8 cellular contexts compared by ENCODE assay signal in genomic region chr12:8179989-8180585, GRCh38. TPM values are rescaled to one million over a fixed set of nuclear protein-coding genes. Genes with fewer than 3 reads are reported as not detected.
DNase-seq lines count a peak whose midpoint lies in the region; ATAC-seq, FAIRE-seq and TF ChIP-seq lines count a peak whose summit lies in the region.
"Not testable (repeated sequence)": the region's sequence is repeated elsewhere in the genome, so short reads cannot be mapped to it uniquely, and the experiment has no call there.

No MANE protein-coding gene starts in this region.

- H3K9ac ChIP-seq in K562 (ENCODE audit: insufficient read depth in 1 of 2, low read depth in 2 of 2, low read length in 2 of 2), result not testable (repeated sequence)

- 41% methylated on average over 9 of the region's 43 CpGs for WGBS in K562 (ENCODE audit: insufficient coverage, low coverage, missing lambda C conversion rate)

- TF ChIP-seq CTCF in K562 (IDR thresholded peaks at IDR 0.05 in 2 of 3, conservative IDR thresholded peaks at IDR 0.05 in 1 of 3; ENCODE audit: insufficient read depth in 2 of 3, low read depth in 1 of 3, low read length in 3 of 3), result peak; percentile 13 to 43 (median 24); a peak in 4 of 6 replicates
- TF ChIP-seq CTCF in left ventricle myocardium inferior (IDR thresholded peaks at IDR 0.05; ENCODE audit: borderline replicate concordance), result peak; percentile 74

- DNase-seq in COR-L47 (lab: John Stamatoyannopoulos, UW) (peak; percentile 0), HS-27A (ENCODE audit: low read depth) (peak; percentile 24), NCI-H526 (lab: John Stamatoyannopoulos, UW) (peak; percentile 2 to 71), K562 (ENCODE audit: extremely low read depth in 1 of 4, low spot score in 3 of 4) (peak; percentile 29 to 57 (median 56)), left ventricle myocardium inferior (peak; percentile 50), occipital lobe (lab: John Stamatoyannopoulos, UW) (peak; percentile 59)
- peak; percentile 72 for DNase-seq in activated CD4-positive, CD25-positive, alpha-beta regulatory T cell treated with anti-CD3 and anti-CD28 coated beads, Interleukin-2, amount 50 U/mL, for 72 hours
- peak; percentile 70 to 93 for DNase-seq in stimulated activated effector memory CD8-positive, alpha-beta T cell treated with anti-CD3 and anti-CD28 coated beads, Interleukin-12 subunit alpha, Interleukin-12 subunit beta, amount 100 ng/mL, for 72 hours (ENCODE audit: low spot score in 2 of 2)

- not testable (repeated sequence) for H3K36me3 Mint-ChIP-seq in stimulated activated effector memory CD8-positive, alpha-beta T cell treated with anti-CD3 and anti-CD28 coated beads, Interleukin-12 subunit alpha, Interleukin-12 subunit beta, amount 100 ng/mL, for 72 hours

- not testable (repeated sequence) for BruUV-seq in K562 (replicated peaks; lab: Mats Ljungman, UMichigan)

- not testable (repeated sequence) for H3K79me2 ChIP-seq in K562 (ENCODE audit: control insufficient read depth, insufficient read depth, low read length)

- not testable (repeated sequence) for FAIRE-seq in K562 (lab: Jason Lieb, UNC)

- TF ChIP-seq POLR2A in K562 (conservative IDR thresholded peaks at IDR 0.05), result not testable (repeated sequence)

- POLR2A ChIA-PET in K562 (lab: Yijun Ruan, JAX), result not testable (repeated sequence)

- peak overlapping the region; percentile 83 for H3K27ac Mint-ChIP-seq in stimulated activated effector memory CD8-positive, alpha-beta T cell treated with anti-CD3 and anti-CD28 coated beads, Interleukin-12 subunit alpha, Interleukin-12 subunit beta, amount 100 ng/mL, for 72 hours

- H3K9me1 ChIP-seq in K562 (ENCODE audit: control insufficient read depth, insufficient read depth, low read length), result not testable (repeated sequence)

- not testable (repeated sequence) for TF ChIP-seq RAD21 in K562 (CRISPR knock-in tag; conservative IDR thresholded peaks at IDR 0.05 in 1 of 2, IDR thresholded peaks at IDR 0.05 in 1 of 2)

- not testable (repeated sequence) for H3K36me3 ChIP-seq in K562 (ENCODE audit: control insufficient read depth, insufficient read depth, low read length); left ventricle myocardium inferior

- H3K27me3 ChIP-seq in K562 (ENCODE audit: control insufficient read depth in 2 of 2, insufficient read depth in 2 of 2, low read length in 2 of 2); left ventricle myocardium inferior (ENCODE audit: low read depth): not testable (repeated sequence)

- H3K4me2 ChIP-seq in K562 (ENCODE audit: insufficient read depth, low read length), result not testable (repeated sequence)

- in situ Hi-C loops in K562 (cut with MboI), result not testable (repeated sequence)

- not testable (repeated sequence) for H3K27ac ChIP-seq in K562 (ENCODE audit: extremely low read depth, low read depth, low read length)
- peak overlapping the region; percentile 86 for H3K27ac ChIP-seq in left ventricle myocardium inferior (replicated peaks)

- H3K9me3 ChIP-seq in K562 (replicated peaks; ENCODE audit: control insufficient read depth, insufficient read depth, low read depth, low read length); left ventricle myocardium inferior (replicated peaks): not testable (repeated sequence)

- intact Hi-C loops in K562 (cut with micrococcal nuclease); left ventricle myocardium inferior (cut with micrococcal nuclease): not testable (repeated sequence)

- not testable (repeated sequence) for TF ChIP-seq EP300 in K562 (IDR thresholded peaks at IDR 0.05; ENCODE audit: low read length)

- H3K4me3 ChIP-seq in K562, result peak overlapping the region; percentile 33
- H3K4me3 ChIP-seq in left ventricle myocardium inferior, result peak overlapping the region; percentile 94

- not testable (repeated sequence) for H2AFZ ChIP-seq in K562 (ENCODE audit: low read depth, low read length)

- ATAC-seq in K562, result not testable (repeated sequence)
- peak; percentile 96 for ATAC-seq in stimulated activated effector memory CD8-positive, alpha-beta T cell treated with anti-CD3 and anti-CD28 coated beads, Interleukin-12 subunit alpha, Interleukin-12 subunit beta, amount 100 ng/mL, for 72 hours

- not testable (repeated sequence) for H3K4me1 Mint-ChIP-seq in stimulated activated effector memory CD8-positive, alpha-beta T cell treated with anti-CD3 and anti-CD28 coated beads, Interleukin-12 subunit alpha, Interleukin-12 subunit beta, amount 100 ng/mL, for 72 hours

- peak overlapping the region; percentile 72 for H3K4me3 Mint-ChIP-seq in stimulated activated effector memory CD8-positive, alpha-beta T cell treated with anti-CD3 and anti-CD28 coated beads, Interleukin-12 subunit alpha, Interleukin-12 subunit beta, amount 100 ng/mL, for 72 hours

- H3K9me3 Mint-ChIP-seq in stimulated activated effector memory CD8-positive, alpha-beta T cell treated with anti-CD3 and anti-CD28 coated beads, Interleukin-12 subunit alpha, Interleukin-12 subunit beta, amount 100 ng/mL, for 72 hours, result not testable (repeated sequence)

- H4K20me1 ChIP-seq in K562 (replicated peaks; ENCODE audit: control insufficient read depth, insufficient read depth, low read length), result not testable (repeated sequence)

- not testable (repeated sequence) for H3K4me1 ChIP-seq in K562 (replicated peaks in 1 of 2; ENCODE audit: control insufficient read depth in 2 of 2, insufficient read depth in 2 of 2, low read length in 2 of 2)
- H3K4me1 ChIP-seq in left ventricle myocardium inferior, result peaks cover 15% of the 10 kb centered on the region

- CTCF ChIA-PET in K562 (lab: Yijun Ruan, JAX; ENCODE audit: low intra/inter-chr PET ratio), result not testable (repeated sequence)

RNA-seq across cellular contexts. Expression of gene ZNF705A, which starts 23.3 kb away (rescaled TPM):
- not detected in 2 replicates for total RNA-seq in K562 (2011; cell fraction: chromatin; rRNA removed; ENCODE audit: low replicate concordance)
- total RNA-seq in K562 (2011; cell fraction: nucleolus; rRNA removed), result not detected in 2 replicates
- total RNA-seq in K562 (2011; cell fraction: nucleoplasm; rRNA removed), result not detected in 2 replicates
- total RNA-seq in K562 (2014; rRNA removed) (not detected in 2 replicates), K562 (2014; rRNA removed; fragmentation: Illumina TruSeq; extraction: Trizol) (not detected in 2 replicates), K562 (2015; rRNA removed; fragmentation: Illumina TruSeq; extraction: Trizol) (not detected in 2 replicates), K562 (2021) (not detected in 2 replicates), left ventricle myocardium inferior (not detected), occipital lobe (not detected)
- polyA plus RNA-seq in K562 (2011; rRNA removed) (not detected in 2 replicates), K562 (2014; fragmentation: Illumina TruSeq; extraction: Trizol) (not detected in 2 replicates), K562 (2014; fragmentation: Nextera tagmentation; extraction: Ambion mirVana) (not detected), K562 (2014; rRNA removed) (not detected in 2 replicates)
- not detected in 2 replicates for polyA plus RNA-seq in K562 (2011; cell fraction: cytosol; rRNA removed)
- polyA plus RNA-seq in K562 (2011; cell fraction: nucleus; rRNA removed), result not detected in 2 replicates
- polyA plus RNA-seq in K562 (2012), result 0.14 TPM in 1 of 2 replicates, not detected in the other
- polyA minus RNA-seq in K562 (2011; rRNA and poly(A)+ RNA removed), result not detected in 2 replicates
- not detected in 2 replicates for polyA minus RNA-seq in K562 (2011; cell fraction: cytosol; rRNA and poly(A)+ RNA removed)
- polyA minus RNA-seq in K562 (2011; cell fraction: nucleus; rRNA and poly(A)+ RNA removed), result not detected in 2 replicates

RNA-seq across cellular contexts. Expression of gene FAM90A1, which starts 47.3 kb away (rescaled TPM):
- not detected in 2 replicates for total RNA-seq in K562 (2011; cell fraction: chromatin; rRNA removed; ENCODE audit: low replicate concordance)
- total RNA-seq in K562 (2011; cell fraction: nucleolus; rRNA removed), result not detected in 2 replicates
- not detected in 2 replicates for total RNA-seq in K562 (2011; cell fraction: nucleoplasm; rRNA removed)
- total RNA-seq in K562 (2014; rRNA removed), result 0.04 TPM in 1 of 2 replicates, not detected in the other
- not detected in 2 replicates for total RNA-seq in K562 (2014; rRNA removed; fragmentation: Illumina TruSeq; extraction: Trizol)
- 0.04 TPM in 1 of 2 replicates, not detected in the other for total RNA-seq in K562 (2015; rRNA removed; fragmentation: Illumina TruSeq; extraction: Trizol)
- 0.16 TPM in 1 of 2 replicates, not detected in the other for total RNA-seq in K562 (2021)
- polyA plus RNA-seq in K562 (2011; rRNA removed), result 0.03 and 0.11 TPM in 2 replicates
- 0.04 and 0.07 TPM in 2 replicates for polyA plus RNA-seq in K562 (2011; cell fraction: cytosol; rRNA removed)
- 0.10 TPM in 1 of 2 replicates, not detected in the other for polyA plus RNA-seq in K562 (2011; cell fraction: nucleus; rRNA removed)
- 0.12 and 0.19 TPM in 2 replicates for polyA plus RNA-seq in K562 (2012)
- 0.07 and 0.25 TPM in 2 replicates for polyA plus RNA-seq in K562 (2014; fragmentation: Illumina TruSeq; extraction: Trizol)
- under 1 TPM in 1 of 2 experiments, not detected in 1; 0.01 TPM for polyA plus RNA-seq in K562 (2014; fragmentation: Nextera tagmentation; extraction: Ambion mirVana)
- polyA plus RNA-seq in K562 (2014; rRNA removed), result 0.32 TPM in 1 of 2 replicates, not detected in the other
- polyA minus RNA-seq in K562 (2011; rRNA and poly(A)+ RNA removed), result 0.06 TPM in 1 of 2 replicates, not detected in the other
- not detected in 2 replicates for polyA minus RNA-seq in K562 (2011; cell fraction: cytosol; rRNA and poly(A)+ RNA removed)
- not detected in 2 replicates for polyA minus RNA-seq in K562 (2011; cell fraction: nucleus; rRNA and poly(A)+ RNA removed)
- total RNA-seq in left ventricle myocardium inferior, result 0.30 TPM
- total RNA-seq in occipital lobe, result 0.16 TPM

RNA-seq across cellular contexts. Expression of gene CLEC4A, which starts 56.7 kb away (rescaled TPM):
- total RNA-seq in K562 (2011; cell fraction: chromatin; rRNA removed; ENCODE audit: low replicate concordance), result 0.67 and 1.4 TPM in 2 replicates
- total RNA-seq in K562 (2011; cell fraction: nucleolus; rRNA removed), result not detected in 2 replicates
- total RNA-seq in K562 (2011; cell fraction: nucleoplasm; rRNA removed), result not detected in 2 replicates
- total RNA-seq in K562 (2014; rRNA removed) (not detected in 2 replicates), K562 (2014; rRNA removed; fragmentation: Illumina TruSeq; extraction: Trizol) (not detected in 2 replicates), K562 (2015; rRNA removed; fragmentation: Illumina TruSeq; extraction: Trizol) (not detected in 2 replicates), K562 (2021) (0.16 TPM in 1 of 2 replicates, not detected in the other), left ventricle myocardium inferior (1.5 TPM), occipital lobe (0.31 TPM)
- polyA plus RNA-seq in K562 (2011; rRNA removed) (0.20 and 0.46 TPM in 2 replicates), K562 (2014; fragmentation: Illumina TruSeq; extraction: Trizol) (not detected in 2 replicates), K562 (2014; fragmentation: Nextera tagmentation; extraction: Ambion mirVana) (under 1 TPM; 0.06 to 0.27 TPM), K562 (2014; rRNA removed) (not detected in 2 replicates)
- polyA plus RNA-seq in K562 (2011; cell fraction: cytosol; rRNA removed), result 0.32 TPM in 1 of 2 replicates, not detected in the other
- polyA plus RNA-seq in K562 (2011; cell fraction: nucleus; rRNA removed), result 2.1 TPM in 1 of 2 replicates, not detected in the other
- polyA plus RNA-seq in K562 (2012), result 0.09 and 0.89 TPM in 2 replicates
- not detected in 2 replicates for polyA minus RNA-seq in K562 (2011; rRNA and poly(A)+ RNA removed)
- not detected in 2 replicates for polyA minus RNA-seq in K562 (2011; cell fraction: cytosol; rRNA and poly(A)+ RNA removed)
- polyA minus RNA-seq in K562 (2011; cell fraction: nucleus; rRNA and poly(A)+ RNA removed), result not detected in 2 replicates

Comparison
In these comparisons a context has a peak if more than half of its experiments do, and no peak if none do; other contexts are left out.
1. DNase-seq: peak in every context shown above with its lines; median percentile 82 in stimulated activated effector memory CD8-positive, alpha-beta T cell treated with anti-CD3 and anti-CD28 coated beads, Interleukin-12 subunit alpha, Interleukin-12 subunit beta, amount 100 ng/mL, for 72 hours; 72 in activated CD4-positive, CD25-positive, alpha-beta regulatory T cell treated with anti-CD3 and anti-CD28 coated beads, Interleukin-2, amount 50 U/mL, for 72 hours; 59 in occipital lobe; 56 in K562; 50 in left ventricle myocardium inferior; 36 in NCI-H526; 24 in HS-27A; 0 in COR-L47.